In the genomic region with DNA sequence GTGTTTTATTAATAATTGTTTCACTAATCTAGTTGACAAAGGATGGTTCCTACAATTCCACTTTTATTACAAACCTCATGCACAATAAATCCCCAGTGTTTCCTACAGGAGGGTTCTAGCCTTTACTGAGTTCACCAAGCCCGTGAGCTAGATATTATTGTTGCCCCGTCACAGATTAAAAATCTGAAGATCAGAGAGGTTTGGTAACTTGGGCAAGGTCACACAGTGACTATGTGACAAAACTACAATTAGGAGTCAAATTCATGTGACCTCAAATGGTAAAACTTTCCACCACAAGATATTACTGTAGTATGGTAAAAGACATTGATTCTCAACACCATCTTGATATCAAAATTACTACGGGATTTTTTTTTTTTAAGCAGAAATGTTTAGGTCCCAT, we compare ENCODE assay signal across 2 cellular contexts.
TF ChIP-seq lines count a peak whose summit lies in the region.

No MANE protein-coding gene starts in this region.

TF ChIP-seq in HEK293, 187 proteins besides CTCF, POLR2A, EP300 and RAD21:
- TF ChIP-seq SP2 (tag by site-specific recombination; IDR thresholded peaks at IDR 0.05) (no peak), ZNF768 (tag by site-specific recombination; IDR thresholded peaks at IDR 0.05) (peak; percentile 19; the same call in 1 of the 2 replicates)

TF ChIP-seq in H1, 55 proteins besides CTCF, POLR2A, EP300 and RAD21:
- TF ChIP-seq KDM1A (IDR thresholded peaks at IDR 0.05; ENCODE audit: borderline replicate concordance, low read length) (peak; percentile 63; the same call in 1 of the 2 replicates), PHF8 (conservative IDR thresholded peaks at IDR 0.05; ENCODE audit: low read depth, low read length) (no peak)
